In genomic region chr16:1363501-1364041, GRCh38 we compare ENCODE assay signal across 8 cellular contexts. TPM values are rescaled to one million over a fixed set of nuclear protein-coding genes. Genes with fewer than 3 reads are reported as not detected.
A peak's percentile ranks its signal among the peaks of the same experiment; 100 is the strongest.
DNase-seq lines count a peak whose midpoint lies in the region; ATAC-seq and TF ChIP-seq lines count a peak whose summit lies in the region.

No MANE protein-coding gene starts in this region.

- DNase-seq in BJ (ENCODE audit: low read depth) (no peak), H7 (peak; percentile 98), RWPE2 (ENCODE audit: low spot score) (no peak), cardiac muscle cell (ENCODE audit: low read depth in 1 of 2, low spot score in 1 of 2) (peak; percentile 41 to 72), smooth muscle cell (lab: John Stamatoyannopoulos, UW; ENCODE audit: unreplicated experiment) (no peak), NCI-H526 treated with DMSO at 0.1 percent for 48 hours (lab: John Stamatoyannopoulos, UW) (no peak)
- peak; percentile 75 for DNase-seq in activated naive CD4-positive, alpha-beta T cell treated with Interleukin-2 at 50 U/mL for 16 hours

- 69% methylated on average over 18 of the region's 18 CpGs for WGBS in smooth muscle cell (ENCODE audit: low lambda C conversion rate)

- H3K27ac ChIP-seq in RWPE2 (ENCODE audit: poor library complexity, severe bottlenecking) (no peak overlapping the region), cardiac muscle cell (no peak overlapping the region), smooth muscle cell (ENCODE audit: low read depth) (no peak overlapping the region)

- H3K4me2 ChIP-seq in smooth muscle cell: no peak overlapping the region

- H3K4me1 ChIP-seq in RWPE2 (ENCODE audit: insufficient read depth, poor library complexity, severe bottlenecking) (no peaks in the 10 kb centered on the region), cardiac muscle cell (ENCODE audit: low read depth) (no peaks in the 10 kb centered on the region), smooth muscle cell (ENCODE audit: low read depth) (no peaks in the 10 kb centered on the region)

- POLR2A ChIA-PET in BJ (lab: Charles Lee): interaction anchor here (0.6 kb wide), 1 partner anchor 67 kb away, joined by 4 read pairs; no protein-coding TSS in a partner anchor

- H3F3A ChIP-seq in smooth muscle cell (ENCODE audit: low read depth): no peaks in the 10 kb centered on the region

- H3K4me3 ChIP-seq in BJ (ENCODE audit: low read depth, low read length): no peak overlapping the region
- no peak overlapping the region for H3K4me3 ChIP-seq in H7 (ENCODE audit: insufficient read depth, low read depth, low read length)
- no peak overlapping the region for H3K4me3 ChIP-seq in RWPE2 (ENCODE audit: severe bottlenecking)
- no peak overlapping the region for H3K4me3 ChIP-seq in cardiac muscle cell
- no peak overlapping the region for H3K4me3 ChIP-seq in smooth muscle cell

- CTCF ChIA-PET in BJ (lab: Yijun Ruan, JAX): interaction anchor here (0.6 to 2.8 kb wide), 13 partner anchors 8 to 619 kb away, joined by 3 to 20 read pairs (median 3); no protein-coding TSS in a partner anchor

- H3K9ac ChIP-seq in smooth muscle cell (ENCODE audit: low read depth): no peak overlapping the region

- ATAC-seq in RWPE2 (ENCODE audit: low read depth) (peak; percentile 81), GM18909 (IDR thresholded peaks at IDR 0.05; ENCODE audit: poor library complexity, unreplicated experiment) (no peak)

- H3K36me3 ChIP-seq in BJ (ENCODE audit: control insufficient read depth, insufficient read depth, low read length) (peaks cover 38% of the 10 kb centered on the region), H7 (replicated peaks; ENCODE audit: control insufficient read depth, insufficient read depth, low read length) (peaks cover 11% of the 10 kb centered on the region), RWPE2 (ENCODE audit: low read depth) (peaks cover 34% of the 10 kb centered on the region), cardiac muscle cell (peaks cover 25% of the 10 kb centered on the region), smooth muscle cell (ENCODE audit: low read depth) (no peaks in the 10 kb centered on the region)

- H3K9me3 ChIP-seq in RWPE2 (ENCODE audit: severe bottlenecking) (no peaks in the 10 kb centered on the region), cardiac muscle cell (ENCODE audit: low read depth) (no peaks in the 10 kb centered on the region), smooth muscle cell (replicated peaks; ENCODE audit: low read depth) (no peaks in the 10 kb centered on the region)

- peaks cover 37% of the 10 kb centered on the region for H4K20me1 ChIP-seq in smooth muscle cell (ENCODE audit: low read depth)

- H3K27me3 ChIP-seq in BJ (ENCODE audit: control insufficient read depth, insufficient read depth, low read length) (no peaks in the 10 kb centered on the region), H7 (ENCODE audit: control insufficient read depth, insufficient read depth, low read length) (no peaks in the 10 kb centered on the region), RWPE2 (ENCODE audit: insufficient read depth, poor library complexity, severe bottlenecking) (no peaks in the 10 kb centered on the region), cardiac muscle cell (no peaks in the 10 kb centered on the region), smooth muscle cell (ENCODE audit: low read depth) (no peaks in the 10 kb centered on the region)

- peaks cover 14% of the 10 kb centered on the region for H3K79me2 ChIP-seq in smooth muscle cell (ENCODE audit: low read depth)

- H2AFZ ChIP-seq in smooth muscle cell (ENCODE audit: low read depth): no peak overlapping the region

- TF ChIP-seq CTCF in BJ (IDR thresholded peaks at IDR 0.05; ENCODE audit: insufficient read depth, low read depth, low read length): peak; percentile 89
- peak; percentile 82 for TF ChIP-seq CTCF in RWPE2 (IDR thresholded peaks at IDR 0.05; ENCODE audit: poor library complexity, severe bottlenecking)
- peak; percentile 71 for TF ChIP-seq CTCF in cardiac muscle cell (IDR thresholded peaks at IDR 0.05; ENCODE audit: low read depth, low read length)
- TF ChIP-seq CTCF in smooth muscle cell (IDR thresholded peaks at IDR 0.05; ENCODE audit: borderline replicate concordance, insufficient read depth, poor library complexity, severe bottlenecking): peak; percentile 66

RNA-seq across cellular contexts. Expression of gene GNPTG, which starts 11.8 kb away (rescaled TPM):
- polyA plus RNA-seq in BJ (2011; rRNA removed): 74.1 and 113 TPM in 2 replicates
- 29.4 and 36.8 TPM in 2 replicates for polyA minus RNA-seq in BJ (2011; rRNA and poly(A)+ RNA removed)
- 16.2 and 21.5 TPM in 2 replicates for total RNA-seq in H7 (2014; rRNA removed; shearing (Covaris generic))
- 60.3 and 62.7 TPM in 2 replicates for total RNA-seq in cardiac muscle cell
- polyA plus RNA-seq in cardiac muscle cell: 42.5 and 57.0 TPM in 2 replicates
- 28.0 and 34.4 TPM in 2 replicates for total RNA-seq in smooth muscle cell
- polyA plus RNA-seq in smooth muscle cell: 73.3 and 79.2 TPM in 2 replicates

RNA-seq across cellular contexts. Expression of gene TSR3, which starts 11.9 kb away (rescaled TPM):
- polyA plus RNA-seq in BJ (2011; rRNA removed) (43.1 and 52.3 TPM in 2 replicates), cardiac muscle cell (157 and 173 TPM in 2 replicates), smooth muscle cell (142 TPM in 2 replicates)
- polyA minus RNA-seq in BJ (2011; rRNA and poly(A)+ RNA removed): 18.9 and 22.7 TPM in 2 replicates
- 87.7 and 99.4 TPM in 2 replicates for total RNA-seq in H7 (2014; rRNA removed; shearing (Covaris generic))
- total RNA-seq in cardiac muscle cell (119 and 125 TPM in 2 replicates), smooth muscle cell (54.9 and 55.2 TPM in 2 replicates)

RNA-seq across cellular contexts. Expression of gene BAIAP3, which starts 30.1 kb away (rescaled TPM):
- polyA plus RNA-seq in BJ (2011; rRNA removed): 0.29 and 0.33 TPM in 2 replicates
- polyA minus RNA-seq in BJ (2011; rRNA and poly(A)+ RNA removed): 0.14 and 0.51 TPM in 2 replicates
- total RNA-seq in H7 (2014; rRNA removed; shearing (Covaris generic)): 2.6 and 5.7 TPM in 2 replicates
- 7.4 and 8.1 TPM in 2 replicates for total RNA-seq in cardiac muscle cell
- polyA plus RNA-seq in cardiac muscle cell: 2.7 and 7.7 TPM in 2 replicates
- total RNA-seq in smooth muscle cell: 0.31 TPM in 1 of 2 replicates, not detected in the other
- polyA plus RNA-seq in smooth muscle cell: 0.34 and 0.51 TPM in 2 replicates

RNA-seq across cellular contexts. Expression of gene UNKL, which starts 50.9 kb away (rescaled TPM):
- polyA plus RNA-seq in BJ (2011; rRNA removed) (7.9 and 15.4 TPM in 2 replicates), cardiac muscle cell (16.5 and 20.5 TPM in 2 replicates), smooth muscle cell (6.2 and 9.3 TPM in 2 replicates)
- 3.5 and 8.9 TPM in 2 replicates for polyA minus RNA-seq in BJ (2011; rRNA and poly(A)+ RNA removed)
- total RNA-seq in H7 (2014; rRNA removed; shearing (Covaris generic)): 22.0 and 24.3 TPM in 2 replicates
- total RNA-seq in cardiac muscle cell (19.5 and 35.7 TPM in 2 replicates), smooth muscle cell (5.2 and 8.2 TPM in 2 replicates)

RNA-seq across cellular contexts. Expression of gene UBE2I, which starts 54.1 kb away (rescaled TPM):
- polyA plus RNA-seq in BJ (2011; rRNA removed): 81.2 and 138 TPM in 2 replicates
- polyA minus RNA-seq in BJ (2011; rRNA and poly(A)+ RNA removed): 36.5 and 41.7 TPM in 2 replicates
- total RNA-seq in H7 (2014; rRNA removed; shearing (Covaris generic)): 79.9 and 80.2 TPM in 2 replicates
- 75.4 and 81.4 TPM in 2 replicates for total RNA-seq in cardiac muscle cell
- polyA plus RNA-seq in cardiac muscle cell: 156 and 157 TPM in 2 replicates
- total RNA-seq in smooth muscle cell: 51.5 and 95.9 TPM in 2 replicates
- polyA plus RNA-seq in smooth muscle cell: 169 and 180 TPM in 2 replicates

Comparison
In these comparisons a context has a peak if more than half of its experiments do, and no peak if none do; other contexts are left out.
1. DNase-seq: peak in H7 (single experiment), activated naive CD4-positive, alpha-beta T cell treated with Interleukin-2 at 50 U/mL for 16 hours (single experiment) and cardiac muscle cell (2 of 2); none in BJ (single experiment), RWPE2 (single experiment), smooth muscle cell (single experiment) and NCI-H526 treated with DMSO at 0.1 percent for 48 hours (single experiment).
2. Peak in every context shown above with its lines, with median percentiles within 50 percentile points of each other: CTCF ChIP-seq.